Comparison of ENCODE assay signal across 1 cellular context in genomic region chr19:50804420-50805272, GRCh38.
TF ChIP-seq lines count a peak whose summit lies in the region.

No MANE protein-coding gene starts in this region.

TF ChIP-seq in GM12878, 131 proteins besides CTCF, POLR2A, EP300 and RAD21 (continued from another document and continues in another):
- TF ChIP-seq PRDM15 (CRISPR knock-in tag; IDR thresholded peaks at IDR 0.05) (no peak), BCL11A (IDR thresholded peaks at IDR 0.05; ENCODE audit: low read depth, low read length) (0 out of 2 replicates have a peak, but pooled peaks have one; percentile 18), RB1 (IDR thresholded peaks at IDR 0.05; ENCODE audit: borderline replicate concordance) (peak; percentile 100), BCL3 (IDR thresholded peaks at IDR 0.05; ENCODE audit: borderline replicate concordance, insufficient read depth, low read depth, low read length, poor library complexity, severe bottlenecking) (peak; percentile 53), MAX (IDR thresholded peaks at IDR 0.05; ENCODE audit: low read depth, low read length) (peak; percentile 81), EED (IDR thresholded peaks at IDR 0.05; ENCODE audit: low read depth) (0 out of 2 replicates have a peak, but pooled peaks have one; percentile 10), RFX5 (IDR thresholded peaks at IDR 0.05; ENCODE audit: low read depth, low read length) (no peak), MTA3 (IDR thresholded peaks at IDR 0.05; ENCODE audit: borderline replicate concordance, low read length) (no peak), SMC3 (IDR thresholded peaks at IDR 0.05; ENCODE audit: borderline replicate concordance, low read length) (no peak; the same call in none of the 2 replicates), ZBTB33 (IDR thresholded peaks at IDR 0.05) (peak; percentile 96), MEF2B (IDR thresholded peaks at IDR 0.05; ENCODE audit: partially characterized antibody, poor library complexity, severe bottlenecking) (peak; percentile 81), PKNOX1 (IDR thresholded peaks at IDR 0.05) (peak; percentile 99), ELK1 (IDR thresholded peaks at IDR 0.05; ENCODE audit: low read depth, low read length) (peak; percentile 50; the same call in 1 of the 2 replicates), RELB (IDR thresholded peaks at IDR 0.05; ENCODE audit: low read depth) (peak; percentile 99), PAX5 (IDR thresholded peaks at IDR 0.05; ENCODE audit: borderline replicate concordance, low read depth, low read length) (peak; percentile 34; the same call in 1 of the 2 replicates), RBBP5 (conservative IDR thresholded peaks at IDR 0.05) (no peak), TAF1 (IDR thresholded peaks at IDR 0.05; ENCODE audit: borderline replicate concordance, low read depth, low read length) (peak; percentile 97), ZBTB40 (IDR thresholded peaks at IDR 0.05; ENCODE audit: borderline replicate concordance) (peak; percentile 68; the same call in 1 of the 2 replicates), ZBTB11 (CRISPR knock-in tag; IDR thresholded peaks at IDR 0.05) (no peak), FOS (IDR thresholded peaks at IDR 0.05; ENCODE audit: borderline replicate concordance, extremely low read depth, insufficient read length) (no peak), SREBF2 (IDR thresholded peaks at IDR 0.05; ENCODE audit: low read length) (no peak), RAD51 (IDR thresholded peaks at IDR 0.05) (peak; percentile 94), YY1 (IDR thresholded peaks at IDR 0.05; ENCODE audit: low read depth, low read length) (peak; percentile 86; the same call in 1 of the 2 replicates), ZNF207 (IDR thresholded peaks at IDR 0.05; ENCODE audit: borderline replicate concordance) (peak; percentile 100), GABPA (IDR thresholded peaks at IDR 0.05; ENCODE audit: low read depth) (no peak), SMAD1 (IDR thresholded peaks at IDR 0.05; ENCODE audit: low read depth, partially characterized antibody) (peak; percentile 87), HCFC1 (IDR thresholded peaks at IDR 0.05; ENCODE audit: low read length) (peak; percentile 68), E2F4 (IDR thresholded peaks at IDR 0.05; ENCODE audit: low read depth, low read length) (peak; percentile 89), SKIL (IDR thresholded peaks at IDR 0.05; ENCODE audit: low read depth, poor library complexity, severe bottlenecking) (peak; percentile 93), BHLHE40 (IDR thresholded peaks at IDR 0.05; ENCODE audit: borderline replicate concordance in 1 of 2, low read depth in 2 of 2, low read length in 1 of 2) (peak in 1 of 2 experiments; percentile 78; a peak in 3 of 4 replicates), CBX3 (IDR thresholded peaks at IDR 0.05; ENCODE audit: borderline replicate concordance, low read depth) (no peak)
